10 cellular contexts compared by ENCODE assay signal in the genomic region with DNA sequence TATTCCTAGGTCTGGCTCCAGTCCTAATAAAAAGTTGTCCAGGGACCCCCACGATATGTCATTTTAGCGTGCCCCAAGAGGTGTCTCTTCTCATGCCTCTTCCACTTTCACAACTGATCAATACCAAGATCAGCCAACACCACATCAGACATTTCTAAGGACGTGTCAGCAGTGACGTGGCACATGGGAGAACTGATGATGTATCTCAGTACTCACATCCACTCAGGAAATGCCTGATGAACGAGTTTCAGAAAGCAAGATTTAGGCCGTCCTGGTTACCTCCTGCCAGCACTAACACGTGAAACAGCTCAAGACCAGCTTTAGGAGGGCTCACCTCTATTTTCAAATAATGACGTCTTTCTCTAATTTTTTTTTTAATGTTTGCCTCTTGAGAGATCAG. TPM values are rescaled to one million over a fixed set of nuclear protein-coding genes. Genes with fewer than 3 reads are reported as not detected.
DNase-seq lines count a peak whose midpoint lies in the region; ATAC-seq, FAIRE-seq and TF ChIP-seq lines count a peak whose summit lies in the region.
"Had no signal": no experiment of that assay in that cellular context is flagged by ENCODE, and none has a peak within 500 bp of the region (broad histone marks: within the 10 kb centered on the region; RNA-seq: fewer than 3 reads in every experiment).

No MANE protein-coding gene starts in this region.

- no peak for FAIRE-seq in RCC 7860 (lab: Jason Lieb, UNC)

- POLR2A ChIA-PET in OCI-LY7 (lab: Charles Lee), result interaction anchor here (1.1 kb wide), 1 partner anchor 20 kb away, joined by 3 read pairs; no protein-coding TSS in a partner anchor

- CTCF ChIA-PET in OCI-LY7 (lab: Charles Lee; ENCODE audit: unreplicated experiment), result no interaction called here

- H3K4me2 ChIP-seq in OCI-LY7 (ENCODE audit: low read length), result no peak overlapping the region

- no peaks in the 10 kb centered on the region; the same call in 1 of the 2 replicates for H3K36me3 ChIP-seq in OCI-LY7 (ENCODE audit: insufficient read depth, low read length)

- TF ChIP-seq CTCF in fibroblast of pulmonary artery (IDR thresholded peaks at IDR 0.05; ENCODE audit: low read length, missing control alignments) (no peak), OCI-LY7 (conservative IDR thresholded peaks at IDR 0.05; ENCODE audit: low read length) (no peak)

- H3K9me2 ChIP-seq in OCI-LY7 (ENCODE audit: insufficient read depth, low read length), result no peaks in the 10 kb centered on the region

- H3K27ac ChIP-seq in OCI-LY7 (ENCODE audit: low read depth, low read length, poor library complexity, severe bottlenecking), result no peak overlapping the region

- intact Hi-C loops in OCI-LY7 (cut with micrococcal nuclease; ENCODE audit: unreplicated experiment), result no loop called here

- peaks cover 21% of the 10 kb centered on the region for H3K4me1 ChIP-seq in OCI-LY7 (ENCODE audit: insufficient read depth, low read length, poor library complexity, severe bottlenecking)

- ATAC-seq in HG03565 (IDR thresholded peaks at IDR 0.05; ENCODE audit: unreplicated experiment) (peak; percentile 50), HG03159 (IDR thresholded peaks at IDR 0.05; ENCODE audit: unreplicated experiment) (no peak)

- H3K79me2 ChIP-seq in OCI-LY7 (ENCODE audit: insufficient read depth, low read depth, low read length), result peaks cover 100% of the 10 kb centered on the region

- no TSS peak for BruUV-seq in OCI-LY7 (replicated peaks; lab: Mats Ljungman, UMichigan)

- no peaks in the 10 kb centered on the region for H3K9me3 ChIP-seq in OCI-LY7 (ENCODE audit: low read length)

- H4K20me1 ChIP-seq in OCI-LY7 (ENCODE audit: insufficient read depth, low read length), result peaks cover 50% of the 10 kb centered on the region

- peak; percentile 48 for DNase-seq in activated CD8-positive, alpha-beta memory T cell treated with anti-CD3 and anti-CD28 coated beads, Interleukin-2, amount 50 U/mL, for 24 hours (ENCODE audit: extremely low read depth)
- DNase-seq in fibroblast of pulmonary artery (ENCODE audit: low read depth) (peak; percentile 69), NCI-H146 treated with DMSO at 0.1 percent for 48 hours (lab: John Stamatoyannopoulos, UW; ENCODE audit: unreplicated experiment) (no peak), OCI-LY7 (ENCODE audit: low spot score) (no peak), RCC 7860 (ENCODE audit: low spot score) (no peak)
- peak; percentile 13 to 34 for DNase-seq in stimulated activated CD8-positive, alpha-beta memory T cell treated with anti-CD3 and anti-CD28 coated beads, Interleukin-4, amount 100 ng/mL, for 4 hours (ENCODE audit: low read depth in 2 of 2, low spot score in 1 of 2)
- DNase-seq: NCI-H1092 treated with DMSO at 0.1 percent for 48 hours had no signal

- no peak overlapping the region for H3K4me3 ChIP-seq in fibroblast of pulmonary artery (replicated peaks; ENCODE audit: low read depth, low read length)
- no peak overlapping the region for H3K4me3 ChIP-seq in OCI-LY7 (ENCODE audit: low read depth, low read length, poor library complexity, severe bottlenecking)
- H3K4me3 ChIP-seq: lung had no signal

- H2AFZ ChIP-seq in OCI-LY7 (ENCODE audit: low read length), result no peak overlapping the region

RNA-seq across cellular contexts. Expression of a gene that starts 19.6 kb away (rescaled TPM):
- 27.9 and 36.1 TPM in 2 replicates for total RNA-seq in OCI-LY7 (2014; rRNA removed; shearing (Covaris generic))
- 55.9 and 74.5 TPM in 2 replicates for total RNA-seq in OCI-LY7 (2022)

Comparison
In these comparisons a context has a peak if more than half of its experiments do, and no peak if none do; other contexts are left out.
1. DNase-seq: peak in activated CD8-positive, alpha-beta memory T cell treated with anti-CD3 and anti-CD28 coated beads, Interleukin-2, amount 50 U/mL, for 24 hours (single experiment), fibroblast of pulmonary artery (single experiment) and stimulated activated CD8-positive, alpha-beta memory T cell treated with anti-CD3 and anti-CD28 coated beads, Interleukin-4, amount 100 ng/mL, for 4 hours (2 of 2); none in NCI-H146 treated with DMSO at 0.1 percent for 48 hours (single experiment), OCI-LY7 (single experiment) and RCC 7860 (single experiment).